8 cellular contexts compared by ENCODE assay signal in genomic region chr17:39925282-39926134, GRCh38. TPM values are rescaled to one million over a fixed set of nuclear protein-coding genes. Genes with fewer than 3 reads are reported as not detected.
DNase-seq lines count a peak whose midpoint lies in the region; ATAC-seq lines count a peak whose summit lies in the region.
"Had no signal": no experiment of that assay in that cellular context is flagged by ENCODE, and none has a peak within 500 bp of the region (broad histone marks: within the 10 kb centered on the region; RNA-seq: fewer than 3 reads in every experiment).

No MANE protein-coding gene starts in this region.

- H3K9me3 Mint-ChIP-seq in activated CD4-positive, alpha-beta T cell treated with anti-CD3 and anti-CD28 coated beads for 36 hours (ENCODE audit: low read depth): no peaks in the 10 kb centered on the region
- no peaks in the 10 kb centered on the region for H3K9me3 Mint-ChIP-seq in central memory CD8-positive, alpha-beta T cell
- H3K9me3 Mint-ChIP-seq in stimulated activated memory B cell treated with anti-CD40 and anti-IgM and Interleukin-4, amounts not matched to agents 10 μg/mL and 1 μg/mL and 100 μg/mL, for 72 hours: no peaks in the 10 kb centered on the region

- H3K4me1 Mint-ChIP-seq in activated CD4-positive, alpha-beta T cell treated with anti-CD3 and anti-CD28 coated beads for 36 hours: peaks cover 73% of the 10 kb centered on the region
- H3K4me1 Mint-ChIP-seq in central memory CD8-positive, alpha-beta T cell: peaks cover 65% of the 10 kb centered on the region
- H3K4me1 Mint-ChIP-seq in stimulated activated memory B cell treated with anti-CD40 and anti-IgM and Interleukin-4, amounts not matched to agents 10 μg/mL and 1 μg/mL and 100 μg/mL, for 72 hours: peaks cover 87% of the 10 kb centered on the region

- DNase-seq in activated CD4-positive, alpha-beta T cell treated with anti-CD3 and anti-CD28 coated beads for 36 hours: no peak
- no peak for DNase-seq in activated CD4-positive, alpha-beta T cell treated with anti-CD3 and anti-CD28 coated beads for 1 hour
- DNase-seq in central memory CD8-positive, alpha-beta T cell (ENCODE audit: low spot score in 2 of 2): no peak
- no peak for DNase-seq in substantia nigra (lab: John Stamatoyannopoulos, UW)
- DNase-seq: cerebellar nuclear complex, H7 had no signal

- peak overlapping the region; percentile 89 for H3K27ac Mint-ChIP-seq in activated CD4-positive, alpha-beta T cell treated with anti-CD3 and anti-CD28 coated beads for 36 hours
- H3K27ac Mint-ChIP-seq in central memory CD8-positive, alpha-beta T cell (ENCODE audit: low read depth): peak overlapping the region; percentile 78
- peak overlapping the region; percentile 87 for H3K27ac Mint-ChIP-seq in stimulated activated memory B cell treated with anti-CD40 and anti-IgM and Interleukin-4, amounts not matched to agents 10 μg/mL and 1 μg/mL and 100 μg/mL, for 72 hours

- H3K36me3 Mint-ChIP-seq in activated CD4-positive, alpha-beta T cell treated with anti-CD3 and anti-CD28 coated beads for 36 hours (ENCODE audit: low read depth): peaks cover 20% of the 10 kb centered on the region
- peaks cover 33% of the 10 kb centered on the region for H3K36me3 Mint-ChIP-seq in central memory CD8-positive, alpha-beta T cell (ENCODE audit: insufficient read depth)
- peaks cover 30% of the 10 kb centered on the region for H3K36me3 Mint-ChIP-seq in stimulated activated memory B cell treated with anti-CD40 and anti-IgM and Interleukin-4, amounts not matched to agents 10 μg/mL and 1 μg/mL and 100 μg/mL, for 72 hours

- no peaks in the 10 kb centered on the region for H3K27me3 Mint-ChIP-seq in activated CD4-positive, alpha-beta T cell treated with anti-CD3 and anti-CD28 coated beads for 36 hours
- H3K27me3 Mint-ChIP-seq in central memory CD8-positive, alpha-beta T cell: no peaks in the 10 kb centered on the region
- no peaks in the 10 kb centered on the region for H3K27me3 Mint-ChIP-seq in stimulated activated memory B cell treated with anti-CD40 and anti-IgM and Interleukin-4, amounts not matched to agents 10 μg/mL and 1 μg/mL and 100 μg/mL, for 72 hours

- no peak for ATAC-seq in activated CD4-positive, alpha-beta T cell treated with anti-CD3 and anti-CD28 coated beads for 36 hours
- ATAC-seq in central memory CD8-positive, alpha-beta T cell (replicated peaks; ENCODE audit: extremely low read depth, poor library complexity, severe bottlenecking): no peak
- no peak for ATAC-seq in stimulated activated memory B cell treated with anti-CD40 and anti-IgM and Interleukin-4, amounts not matched to agents 10 μg/mL and 1 μg/mL and 100 μg/mL, for 72 hours
- no peak for ATAC-seq in HG03280 (IDR thresholded peaks at IDR 0.05; ENCODE audit: unreplicated experiment)

- intact Hi-C loops in activated CD4-positive, alpha-beta T cell treated with anti-CD3 and anti-CD28 coated beads for 36 hours (cut with DNase I, micrococcal nuclease): loop anchor here (2.0 to 10.0 kb wide), 6 partner anchors 27 to 1939 kb away; partner anchors contain the start of genes FBXL20 (in 1 of the 2) and KLHL11 (in 1 of the 2)

- H3K4me3 Mint-ChIP-seq in activated CD4-positive, alpha-beta T cell treated with anti-CD3 and anti-CD28 coated beads for 36 hours: peak overlapping the region; percentile 85
- peak overlapping the region; percentile 94 for H3K4me3 Mint-ChIP-seq in central memory CD8-positive, alpha-beta T cell
- peak overlapping the region; percentile 86 for H3K4me3 Mint-ChIP-seq in stimulated activated memory B cell treated with anti-CD40 and anti-IgM and Interleukin-4, amounts not matched to agents 10 μg/mL and 1 μg/mL and 100 μg/mL, for 72 hours

- no peak overlapping the region for H3K27ac ChIP-seq in substantia nigra (ENCODE audit: low read depth, low read length, poor library complexity, severe bottlenecking)

- CTCF ChIA-PET in activated CD4-positive, alpha-beta T cell treated with anti-CD3 and anti-CD28 coated beads for 36 hours (lab: Charles Lee): interaction anchor here (0.6 to 0.9 kb wide), 2 partner anchors 20 to 171 kb away, joined by 3 read pairs; no protein-coding TSS in a partner anchor

- POLR2A ChIA-PET in activated CD4-positive, alpha-beta T cell treated with anti-CD3 and anti-CD28 coated beads for 36 hours (lab: Charles Lee): interaction anchor here (1.6 kb wide), 1 partner anchor 14 kb away, joined by 4 read pairs; no protein-coding TSS in a partner anchor

RNA-seq across cellular contexts. Expression of gene ORMDL3, which starts 1.9 kb away (rescaled TPM):
- 10 to 100 TPM; 46.8 to 64.9 TPM for total RNA-seq in activated CD4-positive, alpha-beta T cell treated with anti-CD3 and anti-CD28 coated beads for 36 hours

RNA-seq across cellular contexts. Expression of gene LRRC3C, which starts 2.0 kb away (rescaled TPM):
- total RNA-seq in activated CD4-positive, alpha-beta T cell treated with anti-CD3 and anti-CD28 coated beads for 36 hours: not detected
- total RNA-seq: H7 had no signal

RNA-seq across cellular contexts. Expression of gene GSDMB, which starts 7.1 kb away (rescaled TPM):
- 10 to 100 TPM; 17.7 to 18.5 TPM for total RNA-seq in activated CD4-positive, alpha-beta T cell treated with anti-CD3 and anti-CD28 coated beads for 36 hours

RNA-seq across cellular contexts. Expression of gene GSDMA, which starts 37.3 kb away (rescaled TPM):
- total RNA-seq in activated CD4-positive, alpha-beta T cell treated with anti-CD3 and anti-CD28 coated beads for 36 hours: 1 to 10 TPM in 1 of 2 experiments, under 1 TPM in 1; 0.98 to 1.1 TPM
- total RNA-seq: H7 had no signal

RNA-seq across cellular contexts. Expression of gene PSMD3, which starts 55.1 kb away (rescaled TPM):
- 100 to 1,000 TPM; 141 to 146 TPM for total RNA-seq in activated CD4-positive, alpha-beta T cell treated with anti-CD3 and anti-CD28 coated beads for 36 hours
